8 cellular contexts compared by ENCODE assay signal in genomic region chr16:67874147-67874771, GRCh38. TPM values are rescaled to one million over a fixed set of nuclear protein-coding genes. Genes with fewer than 3 reads are reported as not detected.
DNase-seq lines count a peak whose midpoint lies in the region; ATAC-seq and TF ChIP-seq lines count a peak whose summit lies in the region.

No MANE protein-coding gene starts in this region.

- H3K4me1 ChIP-seq in H9 (ENCODE audit: insufficient read depth, low read length) (no peaks in the 10 kb centered on the region; the same call in 1 of the 2 replicates), gastroesophageal sphincter (peaks cover 3 to 46% (median 22%) of the 10 kb centered on the region in 3 donors)

- peaks cover 17 to 65% (median 47%) of the 10 kb centered on the region in 3 experiments; a peak in 6 of 7 replicates for H3K36me3 Mint-ChIP-seq in H9 (ENCODE audit: insufficient read depth in 1 of 3, low read depth in 3 of 3)

- peaks cover 11 to 13% of the 10 kb centered on the region in 2 experiments for H3K4me1 Mint-ChIP-seq in H9

- peak overlapping the region; percentile 91 to 96 for H3K4me3 Mint-ChIP-seq in H9

- no peak overlapping the region for H3K4ac ChIP-seq in H9 (ENCODE audit: low read depth, low read length)

- H2AK5ac ChIP-seq in H9 (ENCODE audit: insufficient read length, low read length): no peak overlapping the region

- no peak overlapping the region for H4K91ac ChIP-seq in H9 (ENCODE audit: insufficient read length, low read depth, low read length)

- no peak overlapping the region for H2BK20ac ChIP-seq in H9 (ENCODE audit: low read depth, low read length, poor library complexity, severe bottlenecking)

- H3K27me3 ChIP-seq in H9 (ENCODE audit: insufficient read depth, low read length) (no peaks in the 10 kb centered on the region), gastroesophageal sphincter (no peaks in the 10 kb centered on the region)

- H3K79me1 ChIP-seq in H9 (ENCODE audit: insufficient read depth, low read depth, low read length, poor library complexity, severe bottlenecking): no peaks in the 10 kb centered on the region

- peak overlapping the region in 2 of 3 experiments; percentile 19 to 84; a peak in 2 of 7 replicates for H3K27ac Mint-ChIP-seq in H9

- peak overlapping the region; percentile 97 for H3K4me3 ChIP-seq in WI38 (ENCODE audit: low read depth, low read length)
- H3K4me3 ChIP-seq in gastroesophageal sphincter: peak overlapping the region; percentile 65 to 99
- peak overlapping the region; percentile 86 to 99 (median 96) for H3K4me3 ChIP-seq in skin epidermis

- no CpG with 5 or more reads among the region's 6 CpGs for WGBS in H9 (ENCODE audit: extremely low coverage, insufficient read length, low lambda C conversion rate)
- WGBS in gastroesophageal sphincter (ENCODE audit: low coverage in 1 of 2), 2 donors: 44 to 45% methylated on average over 3 to 4 of the region's 6 CpGs

- no peaks in the 10 kb centered on the region for H3K9me3 Mint-ChIP-seq in H9

- H3K23me2 ChIP-seq in H9 (ENCODE audit: insufficient read length, low read depth, low read length, poor library complexity, severe bottlenecking): peaks cover 13% of the 10 kb centered on the region

- H3K23ac ChIP-seq in H9 (ENCODE audit: insufficient read length, low read depth, low read length): no peak overlapping the region

- TF ChIP-seq CTCF in H9 (conservative IDR thresholded peaks at IDR 0.05) (no peak), WI38 (IDR thresholded peaks at IDR 0.05; ENCODE audit: low read depth, low read length) (no peak), gastroesophageal sphincter (IDR thresholded peaks at IDR 0.05) (no peak)

- no peak overlapping the region for H4K8ac ChIP-seq in H9 (replicated peaks; ENCODE audit: insufficient read length, low read depth, low read length)

- DNase-seq in H9: no peak
- no peak for DNase-seq in NCI-H446 (lab: John Stamatoyannopoulos, UW)
- no peak for DNase-seq in GM19238 (ENCODE audit: insufficient read length, low spot score)

- H3T11ph ChIP-seq in H9 (ENCODE audit: low read length): no peak overlapping the region

- H3K27me3 Mint-ChIP-seq in H9 (ENCODE audit: low read depth): no peaks in the 10 kb centered on the region

- H3K36me3 ChIP-seq in gastroesophageal sphincter: peaks cover 0 to 70% of the 10 kb centered on the region in 2 donors

- peak overlapping the region; percentile 79 for H3K4me2 ChIP-seq in H9 (ENCODE audit: insufficient read depth, insufficient read length, low read length)

- H2BK12ac ChIP-seq in H9 (ENCODE audit: insufficient read length, low read depth, low read length): no peak overlapping the region

- no peak for ATAC-seq in gastroesophageal sphincter
- no peak for ATAC-seq in HG02970 (IDR thresholded peaks at IDR 0.05; ENCODE audit: low FRiP score, unreplicated experiment)
- ATAC-seq in HG03565 (IDR thresholded peaks at IDR 0.05; ENCODE audit: unreplicated experiment): no peak

- H2AFZ ChIP-seq in H9 (ENCODE audit: low read length): no peak overlapping the region

- no peak for TF ChIP-seq POLR2A in gastroesophageal sphincter (IDR thresholded peaks at IDR 0.05)

- no peak overlapping the region for H2BK120ac ChIP-seq in H9 (ENCODE audit: low read depth, low read length, poor library complexity, severe bottlenecking)

- no peak overlapping the region for H3K56ac ChIP-seq in H9 (ENCODE audit: insufficient read length, low read depth, low read length)

- peaks cover 2% of the 10 kb centered on the region; the same call in 1 of the 2 replicates for H3K79me2 ChIP-seq in H9 (ENCODE audit: insufficient read depth, low read length)

- H3K14ac ChIP-seq in H9 (ENCODE audit: insufficient read depth, low read length): no peak overlapping the region

- no peak overlapping the region for H2BK15ac ChIP-seq in H9 (ENCODE audit: low read depth, low read length)

- H3K9me3 ChIP-seq in H9 (ENCODE audit: control insufficient read depth, low read depth, low read length) (no peaks in the 10 kb centered on the region), gastroesophageal sphincter (no peaks in the 10 kb centered on the region)

- no peak overlapping the region for H2BK5ac ChIP-seq in H9 (ENCODE audit: insufficient read length, low read length)

- no peak overlapping the region for H3K27ac ChIP-seq in H9 (ENCODE audit: insufficient read length, low read depth, low read length)
- no peak overlapping the region for H3K27ac ChIP-seq in gastroesophageal sphincter
- H3K27ac ChIP-seq in skin epidermis: peak overlapping the region in 7 of 21 experiments; percentile 83 to 97 (median 91)

- no peak overlapping the region for H3K18ac ChIP-seq in H9 (ENCODE audit: insufficient read length, low read depth, low read length)

- H4K5ac ChIP-seq in H9 (ENCODE audit: insufficient read length, low read depth, low read length): no peak overlapping the region

- H3K9ac ChIP-seq in H9 (ENCODE audit: extremely low read depth, insufficient read length, low read length): peak overlapping the region; percentile 65

- no peaks in the 10 kb centered on the region for H4K20me1 ChIP-seq in H9 (ENCODE audit: control insufficient read depth, insufficient read depth, insufficient read length)

- no peak for TF ChIP-seq EP300 in gastroesophageal sphincter (IDR thresholded peaks at IDR 0.05)

RNA-seq across cellular contexts. Expression of gene EDC4, which starts 1.4 kb away (rescaled TPM):
- 99.5 and 106 TPM in 2 replicates for total RNA-seq in H9 (2021)
- 10 to 100 TPM; 43.8 to 72.6 (median 53.5) TPM for total RNA-seq in gastroesophageal sphincter

RNA-seq across cellular contexts. Expression of gene NRN1L, which starts 10.4 kb away (rescaled TPM):
- 2.0 and 2.7 TPM in 2 replicates for total RNA-seq in H9 (2021)
- 1 to 10 TPM in 2 of 4 donors, not detected in 2; 1.2 to 2.4 TPM for total RNA-seq in gastroesophageal sphincter

RNA-seq across cellular contexts. Expression of gene PSKH1, which starts 18.8 kb away (rescaled TPM):
- total RNA-seq in H9 (2021): 28.6 and 29.1 TPM in 2 replicates
- 10 to 100 TPM; 14.7 to 32.3 (median 23.4) TPM for total RNA-seq in gastroesophageal sphincter

RNA-seq across cellular contexts. Expression of gene CENPT, which starts 26.8 kb away (rescaled TPM):
- total RNA-seq in H9 (2021) (60.9 and 65.9 TPM in 2 replicates), gastroesophageal sphincter (10 to 100 TPM; 15.4 to 44.2 (median 35.3) TPM)

RNA-seq across cellular contexts. Expression of gene NUTF2, which starts 27.5 kb away (rescaled TPM):
- total RNA-seq in H9 (2021): 190 and 198 TPM in 2 replicates
- total RNA-seq in gastroesophageal sphincter: 100 to 1,000 TPM in 3 of 4 donors, 10 to 100 TPM in 1; 90.0 to 194 (median 113) TPM
